ENCODE assay signal across 18 cellular contexts in genomic region chr4:25551608-25552007, GRCh38.
DNase-seq lines count a peak whose midpoint lies in the region; ATAC-seq, FAIRE-seq and TF ChIP-seq lines count a peak whose summit lies in the region.
"Had no signal": no experiment of that assay in that cellular context is flagged by ENCODE, and none has a peak within 500 bp of the region (broad histone marks: within the 10 kb centered on the region; RNA-seq: fewer than 3 reads in every experiment).

No MANE protein-coding gene starts in this region.

- H3K9me2 ChIP-seq in PC-9 (ENCODE audit: insufficient read depth) = no peaks in the 10 kb centered on the region

- no peak for FAIRE-seq in A549 (lab: Jason Lieb, UNC)
- FAIRE-seq: GM12891 had no signal

- H3K9me3 ChIP-seq in A549 (no peaks in the 10 kb centered on the region), PC-9 (ENCODE audit: insufficient read depth, low read depth) (no peaks in the 10 kb centered on the region), stomach (no peaks in the 10 kb centered on the region), osteoblast (ENCODE audit: low read depth, low read length) (no peaks in the 10 kb centered on the region)
- H3K9me3 ChIP-seq: Caco-2, HAP-1 had no signal

- no peaks in the 10 kb centered on the region for H3K36me3 ChIP-seq in PC-9 (ENCODE audit: low read depth)
- no peaks in the 10 kb centered on the region for H3K36me3 ChIP-seq in stomach
- H3K36me3 ChIP-seq in osteoblast (ENCODE audit: insufficient read depth, low read length) = no peaks in the 10 kb centered on the region
- H3K36me3 ChIP-seq: HAP-1 had no signal

- H3K27me3 ChIP-seq in PC-9 (ENCODE audit: insufficient read depth, low read depth) (no peaks in the 10 kb centered on the region), foreskin keratinocyte (peaks cover 4% of the 10 kb centered on the region), stomach (peaks cover 0 to 4% (median 0%) of the 10 kb centered on the region in 3 donors), osteoblast (ENCODE audit: insufficient read depth, low read length) (peaks cover 7% of the 10 kb centered on the region)

- H3K79me2 ChIP-seq in PC-9 (ENCODE audit: low read depth) (no peaks in the 10 kb centered on the region), osteoblast (ENCODE audit: insufficient read depth, low read length) (no peaks in the 10 kb centered on the region)

- TF ChIP-seq POLR2A in A549 (IDR thresholded peaks at IDR 0.05; ENCODE audit: low read length) (no peak), stomach (IDR thresholded peaks at IDR 0.05) (no peak)

- H3K4me3 ChIP-seq in A549 (no peak overlapping the region), PC-9 (no peak overlapping the region), stomach (no peak overlapping the region), osteoblast (ENCODE audit: insufficient read depth, low read length) (no peak overlapping the region)
- H3K4me3 ChIP-seq: HAP-1, SK-N-MC had no signal

- WGBS in A549 (ENCODE audit: missing lambda C conversion rate) = 18% methylated on average over 4 of the region's 4 CpGs
- 25 to 57% (median 44%) methylated on average over 4 of the region's 4 CpGs for WGBS in stomach, 5 donors

- peak overlapping the region; percentile 80 for H3K4me2 ChIP-seq in A549
- H3K4me2 ChIP-seq in PC-9 = no peak overlapping the region
- H3K4me2 ChIP-seq in osteoblast (ENCODE audit: insufficient read depth, low read length) = no peak overlapping the region

- intact Hi-C loops in PC-9 (cut with micrococcal nuclease; ENCODE audit: unreplicated experiment) (no loop called here), stomach (cut with DNase I; ENCODE audit: low total_unique reads) (no loop called here)

- no peak for TF ChIP-seq RAD21 in A549 (conservative IDR thresholded peaks at IDR 0.05 in 1 of 2, IDR thresholded peaks at IDR 0.05 in 1 of 2)

- TF ChIP-seq CTCF in A549 (IDR thresholded peaks at IDR 0.05) = no peak
- TF ChIP-seq CTCF in PC-9 (conservative IDR thresholded peaks at IDR 0.05) = no peak
- no peak for TF ChIP-seq CTCF in foreskin keratinocyte (conservative IDR thresholded peaks at IDR 0.05)
- no peak for TF ChIP-seq CTCF in stomach (IDR thresholded peaks at IDR 0.05)
- TF ChIP-seq CTCF in osteoblast (IDR thresholded peaks at IDR 0.05; ENCODE audit: extremely low read depth, low read depth, low read length) = no peak

- no peak for TF ChIP-seq EP300 in A549 (IDR thresholded peaks at IDR 0.05)
- TF ChIP-seq EP300 in stomach (IDR thresholded peaks at IDR 0.05) = no peak

- peaks cover 17% of the 10 kb centered on the region for H3K4me1 ChIP-seq in A549
- H3K4me1 ChIP-seq in PC-9 (replicated peaks; ENCODE audit: insufficient read depth) = no peaks in the 10 kb centered on the region
- H3K4me1 ChIP-seq in foreskin keratinocyte = no peaks in the 10 kb centered on the region
- H3K4me1 ChIP-seq in stomach = peaks cover 0 to 19% (median 15%) of the 10 kb centered on the region in 4 donors
- no peaks in the 10 kb centered on the region for H3K4me1 ChIP-seq in osteoblast (ENCODE audit: insufficient read depth, low read length)
- H3K4me1 ChIP-seq: Caco-2, HAP-1 had no signal

- no TSS peak for BruUV-seq in PC-9 (replicated peaks; lab: Mats Ljungman, UMichigan)

- CTCF ChIA-PET in A549 (lab: Yijun Ruan, JAX) (interaction anchor here (0.6 to 1.2 kb wide), 2 partner anchors 200 to 217 kb away, joined by 3 to 4 read pairs; no protein-coding TSS in a partner anchor), PC-9 (lab: Charles Lee) (no interaction called here)

- H2AFZ ChIP-seq in PC-9 (no peak overlapping the region), osteoblast (ENCODE audit: low read length) (no peak overlapping the region)

- peak overlapping the region in 1 of 2 experiments; percentile 79; a peak in 2 of 6 replicates for H3K27ac ChIP-seq in A549
- no peak overlapping the region for H3K27ac ChIP-seq in PC-9
- H3K27ac ChIP-seq in foreskin keratinocyte = no peak overlapping the region
- peak overlapping the region; percentile 59 to 90 (median 71) for H3K27ac ChIP-seq in stomach
- H3K27ac ChIP-seq in osteoblast (ENCODE audit: low read depth, low read length) = no peak overlapping the region
- H3K27ac ChIP-seq: SK-N-MC had no signal

- no peaks in the 10 kb centered on the region for H4K20me1 ChIP-seq in PC-9 (ENCODE audit: insufficient read depth)
- H4K20me1 ChIP-seq in osteoblast (ENCODE audit: insufficient read depth, low read length) = no peaks in the 10 kb centered on the region

- ATAC-seq in A549 = no peak
- no peak for ATAC-seq in foreskin keratinocyte
- ATAC-seq in HG03378 (IDR thresholded peaks at IDR 0.05; ENCODE audit: unreplicated experiment) = no peak
- no peak for ATAC-seq in HG02973 (IDR thresholded peaks at IDR 0.05; ENCODE audit: unreplicated experiment)
- ATAC-seq: Right ventricle myocardium inferior had no signal

- DNase-seq in A549 (ENCODE audit: low read depth in 1 of 2, low spot score in 1 of 2) (no peak), PC-9 (peak; percentile 7 to 53), foreskin keratinocyte (peak; percentile 26 to 59), stomach (peak; percentile 59), osteoblast (ENCODE audit: insufficient read length, low spot score, missing footprints) (no peak), RKO (ENCODE audit: low spot score) (no peak)
- DNase-seq: AML-193; Caco-2; NCI-H1048; NCI-H1694; NCI-H69; NK-92 treated with Interleukin-12 subunit alpha and Interleukin-12 subunit beta, amount 100 ng/mL, for 24 hours had no signal

- POLR2A ChIA-PET in A549 (lab: Yijun Ruan, JAX) = no interaction called here
- POLR2A ChIA-PET in PC-9 (lab: Charles Lee; ENCODE audit: unreplicated experiment) = no interaction called here

- no peaks in the 10 kb centered on the region for H3F3A ChIP-seq in PC-9 (ENCODE audit: insufficient read depth, low read depth)

TF ChIP-seq in A549, 52 proteins besides CTCF, POLR2A, EP300 and RAD21:
- TF ChIP-seq FOSL2 (IDR thresholded peaks at IDR 0.05) = no peak
- 0 out of 2 replicates have a peak, but pooled peaks have one; percentile 12 for TF ChIP-seq FOSL2 (CRISPR knock-in tag; IDR thresholded peaks at IDR 0.05)
- TF ChIP-seq PBX3 (IDR thresholded peaks at IDR 0.05) = no peak

Comparison
In these comparisons a context has a peak if more than half of its experiments do, and no peak if none do; other contexts are left out.
1. DNase-seq: peak in PC-9 (2 of 2), foreskin keratinocyte (2 of 2) and stomach (single experiment); none in A549 (0 of 2), osteoblast (single experiment) and RKO (single experiment).
2. H3K27ac ChIP-seq: peak in stomach (5 of 5); none in PC-9 (single experiment), foreskin keratinocyte (single experiment) and osteoblast (single experiment).